ENCODE assay signal across 13 cellular contexts in the genomic region with DNA sequence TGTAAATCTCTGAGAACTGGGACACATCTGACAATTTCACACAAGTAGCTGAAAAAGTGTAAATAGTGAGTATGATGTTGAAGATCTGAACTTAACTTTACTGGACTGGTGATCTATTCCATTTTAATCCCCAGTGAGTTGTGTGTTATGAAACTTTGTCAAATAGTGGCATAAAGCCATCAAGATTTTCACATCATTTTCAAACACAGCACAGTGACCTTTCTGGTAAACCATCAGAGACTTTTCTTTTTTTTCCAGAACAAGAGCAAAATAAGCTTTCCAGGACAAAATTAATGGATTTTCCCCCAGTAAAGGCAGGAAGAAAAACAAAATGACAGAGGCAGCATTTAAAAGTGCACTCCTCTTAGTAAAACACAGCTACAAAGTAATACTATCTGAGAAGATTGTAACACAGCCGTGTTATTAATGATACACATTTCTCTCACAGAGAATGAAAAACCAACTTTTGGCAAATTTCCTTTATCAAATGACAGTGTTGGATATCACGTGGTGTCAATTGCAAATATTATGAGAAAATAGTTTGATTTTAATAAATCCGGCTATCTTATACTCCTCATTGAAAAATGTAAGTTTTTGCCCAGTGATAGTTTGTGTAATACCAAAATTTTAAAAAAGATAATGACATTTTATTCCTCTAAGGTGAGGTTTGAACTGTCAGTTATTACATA. TPM values are rescaled to one million over a fixed set of nuclear protein-coding genes. Genes with fewer than 3 reads are reported as not detected.
DNase-seq lines count a peak whose midpoint lies in the region; ATAC-seq and TF ChIP-seq lines count a peak whose summit lies in the region.
"Had no signal": no experiment of that assay in that cellular context is flagged by ENCODE, and none has a peak within 500 bp of the region (broad histone marks: within the 10 kb centered on the region; RNA-seq: fewer than 3 reads in every experiment).

No MANE protein-coding gene starts in this region.

- H3K4me1 ChIP-seq in OCI-LY3 (ENCODE audit: low read length) (peaks cover 33% of the 10 kb centered on the region), lower lobe of right lung (peaks cover 47% of the 10 kb centered on the region)

- no peaks in the 10 kb centered on the region for H3K9me3 Mint-ChIP-seq in T-helper 2 cell treated with Interferon-gamma antibody and Interleukin-4, amounts not matched to agents 5 μg/mL and 100 μg/mL, for 36 hours
- H3K9me3 Mint-ChIP-seq: activated B cell treated with CpG ODN at 0.5 μM for 24 hours; activated T-cell treated with anti-CD3 and anti-CD28 coated beads, Interleukin-2, amount 50 U/mL, for 72 hours; IgD-negative memory B cell had no signal

- no peak overlapping the region for H2AFZ ChIP-seq in OCI-LY3 (ENCODE audit: low read depth, low read length)

- ATAC-seq in lower lobe of right lung, result no peak
- ATAC-seq: activated T-cell treated with anti-CD3 and anti-CD28 coated beads, Interleukin-2, amount 50 U/mL, for 72 hours had no signal

- peak overlapping the region; percentile 10; the same call in 1 of the 2 replicates for H3K4me2 ChIP-seq in OCI-LY3 (ENCODE audit: low read length)

- H3K4me3 Mint-ChIP-seq in T-helper 2 cell treated with Interferon-gamma antibody and Interleukin-4, amounts not matched to agents 5 μg/mL and 100 μg/mL, for 36 hours, result no peak overlapping the region
- H3K4me3 Mint-ChIP-seq: activated B cell treated with CpG ODN at 0.5 μM for 24 hours; activated T-cell treated with anti-CD3 and anti-CD28 coated beads, Interleukin-2, amount 50 U/mL, for 72 hours; IgD-negative memory B cell had no signal

- H3K27me3 Mint-ChIP-seq in T-helper 2 cell treated with Interferon-gamma antibody and Interleukin-4, amounts not matched to agents 5 μg/mL and 100 μg/mL, for 36 hours (ENCODE audit: low read depth), result peaks cover 20% of the 10 kb centered on the region

- peaks cover 15% of the 10 kb centered on the region for H3K4me1 Mint-ChIP-seq in T-helper 2 cell treated with Interferon-gamma antibody and Interleukin-4, amounts not matched to agents 5 μg/mL and 100 μg/mL, for 36 hours (ENCODE audit: low read depth)

- POLR2A ChIA-PET in GM10248 (lab: Yijun Ruan, JAX), result no interaction called here

- no peaks in the 10 kb centered on the region for H3K36me3 ChIP-seq in OCI-LY3 (replicated peaks; ENCODE audit: low read depth, low read length)
- no peaks in the 10 kb centered on the region for H3K36me3 ChIP-seq in lower lobe of right lung

- 0 out of 2 replicates have a peak, but pooled peaks cover 4% of the 10 kb centered on the region for H3K27me3 ChIP-seq in OCI-LY3 (ENCODE audit: low read depth, low read length)
- no peaks in the 10 kb centered on the region for H3K27me3 ChIP-seq in lower lobe of right lung (ENCODE audit: low read depth)

- no peak overlapping the region for H3K27ac Mint-ChIP-seq in T-helper 2 cell treated with Interferon-gamma antibody and Interleukin-4, amounts not matched to agents 5 μg/mL and 100 μg/mL, for 36 hours
- H3K27ac Mint-ChIP-seq: activated B cell treated with CpG ODN at 0.5 μM for 24 hours; activated T-cell treated with anti-CD3 and anti-CD28 coated beads, Interleukin-2, amount 50 U/mL, for 72 hours; IgD-negative memory B cell had no signal

- no peak overlapping the region for H3K27ac ChIP-seq in OCI-LY3 (ENCODE audit: low read length)
- H3K27ac ChIP-seq in lower lobe of right lung, result peak overlapping the region; percentile 32

- H3K9me3 ChIP-seq in OCI-LY3 (ENCODE audit: insufficient read depth, low read length) (no peaks in the 10 kb centered on the region), lower lobe of right lung (no peaks in the 10 kb centered on the region)

- no peaks in the 10 kb centered on the region for H3K36me3 Mint-ChIP-seq in T-helper 2 cell treated with Interferon-gamma antibody and Interleukin-4, amounts not matched to agents 5 μg/mL and 100 μg/mL, for 36 hours (ENCODE audit: low read depth)
- H3K36me3 Mint-ChIP-seq: IgD-negative memory B cell had no signal

- no peak overlapping the region for H3K9ac ChIP-seq in OCI-LY3 (ENCODE audit: low read length)

- no peak overlapping the region for H3K4me3 ChIP-seq in OCI-LY3 (ENCODE audit: low read length)
- H3K4me3 ChIP-seq in choroid plexus epithelial cell (ENCODE audit: low read depth, low read length), result no peak overlapping the region
- H3K4me3 ChIP-seq in lower lobe of right lung, result no peak overlapping the region

- H3K79me2 ChIP-seq in OCI-LY3 (ENCODE audit: low read length), result no peaks in the 10 kb centered on the region

- no peaks in the 10 kb centered on the region for H4K20me1 ChIP-seq in OCI-LY3 (ENCODE audit: insufficient read depth, low read length)

- CTCF ChIA-PET in GM10248 (lab: Yijun Ruan, JAX), result interaction anchor here (0.9 to 15.2 kb wide), 6 partner anchors 16 to 98 kb away, joined by 3 to 196 read pairs (median 6); a partner anchor contains a TSS

- intact Hi-C loops in lower lobe of right lung (cut with DNase I), result no loop called here

- TF ChIP-seq CTCF in OCI-LY3 (IDR thresholded peaks at IDR 0.05; ENCODE audit: low read depth, low read length) (no peak), choroid plexus epithelial cell (conservative IDR thresholded peaks at IDR 0.05; ENCODE audit: low read depth, low read length) (no peak), lower lobe of right lung (IDR thresholded peaks at IDR 0.05) (no peak), GM10248 (IDR thresholded peaks at IDR 0.05; ENCODE audit: control extremely low read depth, extremely low read depth, low read depth, missing control alignments) (no peak)

- peak; percentile 62 for DNase-seq in choroid plexus epithelial cell (ENCODE audit: low read depth)
- no peak for DNase-seq in lower lobe of right lung
- DNase-seq in stromal cell of bone marrow (ENCODE audit: low read depth), result peak; percentile 71
- DNase-seq in EL, result no peak
- no peak for DNase-seq in GM10248 (ENCODE audit: extremely low spot score)
- no peak for DNase-seq in NCI-H128 (lab: John Stamatoyannopoulos, UW; ENCODE audit: unreplicated experiment)
- no peak for DNase-seq in T-helper 2 cell treated with Interferon-gamma antibody and Interleukin-4, amounts not matched to agents 5 μg/mL and 100 μg/mL, for 36 hours (ENCODE audit: low spot score)
- DNase-seq: activated B cell treated with CpG ODN at 0.5 μM for 24 hours; activated T-cell treated with anti-CD3 and anti-CD28 coated beads, Interleukin-2, amount 50 U/mL, for 72 hours had no signal

RNA-seq across cellular contexts. Expression of a gene that starts 16.8 kb away (rescaled TPM):
- total RNA-seq in lower lobe of right lung, result 142 TPM

RNA-seq across cellular contexts. Expression of a gene that starts 52.4 kb away (rescaled TPM):
- 9.1 TPM for total RNA-seq in lower lobe of right lung
- total RNA-seq: cerebellum had no signal

RNA-seq across cellular contexts. Expression of a gene that starts 56.1 kb away (rescaled TPM):
- total RNA-seq in lower lobe of right lung, result 9.2 TPM
- total RNA-seq: activated B cell treated with CpG ODN at 0.5 μM for 24 hours, cerebellum, subcutaneous adipose tissue had no signal

Comparison
In these comparisons a context has a peak if more than half of its experiments do, and no peak if none do; other contexts are left out.
1. DNase-seq: peak in choroid plexus epithelial cell (single experiment) and stromal cell of bone marrow (single experiment); none in lower lobe of right lung (single experiment), EL (single experiment), GM10248 (single experiment), NCI-H128 (single experiment) and T-helper 2 cell treated with Interferon-gamma antibody and Interleukin-4, amounts not matched to agents 5 μg/mL and 100 μg/mL, for 36 hours (single experiment).